Comparison of ENCODE assay signal across 9 cellular contexts in the genomic region with DNA sequence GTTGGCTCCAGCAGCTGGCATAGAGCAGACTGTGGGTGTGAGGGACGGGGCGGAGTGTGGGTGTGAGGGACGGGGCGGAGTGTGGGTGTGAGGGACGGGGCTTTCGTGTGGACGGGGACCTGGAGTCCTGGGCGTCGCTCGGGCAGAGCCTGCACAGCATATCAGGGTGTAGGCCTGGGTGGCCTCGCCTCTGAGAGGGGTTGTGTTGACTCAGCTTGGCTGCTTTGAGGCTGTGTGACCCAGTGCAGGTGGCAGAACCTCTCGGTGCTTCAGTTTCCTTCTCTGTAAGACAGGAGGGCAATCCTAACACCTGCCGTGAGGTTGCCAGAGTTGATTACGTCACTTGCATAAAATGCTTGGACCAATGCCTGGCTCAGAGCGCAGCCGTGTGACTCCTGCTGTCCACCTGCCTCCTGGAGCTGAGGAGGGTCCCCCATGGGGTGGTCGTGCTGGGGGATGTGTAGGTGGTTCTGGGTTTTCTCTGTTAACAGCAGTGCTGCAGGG. TPM values are rescaled to one million over a fixed set of nuclear protein-coding genes. Genes with fewer than 3 reads are reported as not detected.
A peak's percentile ranks its signal among the peaks of the same experiment; 100 is the strongest.
DNase-seq lines count a peak whose midpoint lies in the region; ATAC-seq, FAIRE-seq and TF ChIP-seq lines count a peak whose summit lies in the region.
"Had no signal": no experiment of that assay in that cellular context is flagged by ENCODE, and none has a peak within 500 bp of the region (broad histone marks: within the 10 kb centered on the region; RNA-seq: fewer than 3 reads in every experiment).

No MANE protein-coding gene starts in this region.

- H3K27ac ChIP-seq in pancreas = peak overlapping the region in 1 of 4 donors; percentile 22

- H3K27me3 Mint-ChIP-seq in dendritic cell treated with granulocyte-macrophage colony-stimulating factor and Interleukin-4, amounts not matched to agents 40 ng/mL and 50 ng/mL, for 4 days = no peaks in the 10 kb centered on the region

- no peaks in the 10 kb centered on the region for H3K9me3 Mint-ChIP-seq in dendritic cell treated with granulocyte-macrophage colony-stimulating factor and Interleukin-4, amounts not matched to agents 40 ng/mL and 50 ng/mL, for 4 days
- H3K9me3 Mint-ChIP-seq: neural crest cell had no signal

- intact Hi-C loops in dendritic cell treated with granulocyte-macrophage colony-stimulating factor and Interleukin-4, amounts not matched to agents 40 ng/mL and 50 ng/mL, for 4 days (cut with micrococcal nuclease) = loop anchor here (5.0 kb wide), 1 partner anchor 33 kb away; no protein-coding TSS in a partner anchor
- intact Hi-C loops in pancreas (cut with DNase I) = no loop called here

- peak overlapping the region; percentile 76 for H3K27ac Mint-ChIP-seq in dendritic cell treated with granulocyte-macrophage colony-stimulating factor and Interleukin-4, amounts not matched to agents 40 ng/mL and 50 ng/mL, for 4 days

- peak; percentile 68 for DNase-seq in COLO668 (lab: John Stamatoyannopoulos, UW; ENCODE audit: unreplicated experiment)
- peak; percentile 34 for DNase-seq in NCI-H2196 treated with DMSO at 0.1 percent for 48 hours (lab: John Stamatoyannopoulos, UW; ENCODE audit: unreplicated experiment)
- peak in 5 of 6 donors; percentile 55 to 79 (median 69) for DNase-seq in pancreas
- DNase-seq in SW 1271 (lab: John Stamatoyannopoulos, UW) = no peak
- no peak for DNase-seq in mucosa of gallbladder (ENCODE audit: low spot score)

- no peaks in the 10 kb centered on the region for H3K27me3 ChIP-seq in pancreas

- H3K4me1 ChIP-seq in pancreas = peaks cover 6 to 20% (median 16%) of the 10 kb centered on the region in 3 donors

- peaks cover 0 to 5% (median 0%) of the 10 kb centered on the region in 3 donors for H3K36me3 ChIP-seq in pancreas

- peaks cover 80% of the 10 kb centered on the region for H3K4me1 Mint-ChIP-seq in dendritic cell treated with granulocyte-macrophage colony-stimulating factor and Interleukin-4, amounts not matched to agents 40 ng/mL and 50 ng/mL, for 4 days (ENCODE audit: low read depth)

- 40 to 41% methylated on average over 17 of the region's 17 CpGs for WGBS in pancreas, 2 donors

- H3K9me3 ChIP-seq in pancreas = no peaks in the 10 kb centered on the region

- H3K4me3 ChIP-seq in pancreas = no peak overlapping the region

- no peak for FAIRE-seq in pancreas (lab: Jason Lieb, UNC)

- H3K36me3 Mint-ChIP-seq in dendritic cell treated with granulocyte-macrophage colony-stimulating factor and Interleukin-4, amounts not matched to agents 40 ng/mL and 50 ng/mL, for 4 days (ENCODE audit: low read depth) = peaks cover 92% of the 10 kb centered on the region

- peak overlapping the region; percentile 55 for H3K4me3 Mint-ChIP-seq in dendritic cell treated with granulocyte-macrophage colony-stimulating factor and Interleukin-4, amounts not matched to agents 40 ng/mL and 50 ng/mL, for 4 days

- ATAC-seq in pancreas = peak; percentile 64 to 74 (median 66)
- ATAC-seq in HG03139 (IDR thresholded peaks at IDR 0.05; ENCODE audit: unreplicated experiment) = no peak
- ATAC-seq in GM21576 (IDR thresholded peaks at IDR 0.05; ENCODE audit: unreplicated experiment) = no peak

- no peak for TF ChIP-seq CTCF in pancreas (IDR thresholded peaks at IDR 0.05)

RNA-seq across cellular contexts. Expression of a gene that starts 15.3 kb away (rescaled TPM):
- total RNA-seq in pancreas = 100 to 1,000 TPM in 1 of 6 donors, 10 to 100 TPM in 5; 63.2 to 100 (median 65.8) TPM
- polyA plus RNA-seq in pancreas = 10 to 100 TPM; 65.7 to 66.0 TPM
- 188 TPM for total RNA-seq in mucosa of gallbladder

RNA-seq across cellular contexts. Expression of a gene that starts 41.9 kb away (rescaled TPM):
- total RNA-seq in pancreas (10 to 100 TPM in 4 of 6 donors, 1 to 10 TPM in 2; 7.4 to 21.3 (median 11.4) TPM), mucosa of gallbladder (68.2 TPM)
- 10 to 100 TPM; 33.8 to 35.6 TPM for polyA plus RNA-seq in pancreas

RNA-seq across cellular contexts. Expression of a gene that starts 55.2 kb away (rescaled TPM):
- 10 to 100 TPM in 4 of 6 donors, 1 to 10 TPM in 2; 7.6 to 18.4 (median 12.0) TPM for total RNA-seq in pancreas
- polyA plus RNA-seq in pancreas = 10 to 100 TPM; 15.1 to 17.4 TPM
- 19.2 TPM for total RNA-seq in mucosa of gallbladder

Comparison
In these comparisons a context has a peak if more than half of its experiments do, and no peak if none do; other contexts are left out.
1. DNase-seq: peak in COLO668 (single experiment), NCI-H2196 treated with DMSO at 0.1 percent for 48 hours (single experiment) and pancreas (5 of 6); none in SW 1271 (0 of 2) and mucosa of gallbladder (single experiment).
2. ATAC-seq: peak in pancreas (4 of 4); none in HG03139 (single experiment) and GM21576 (single experiment).